In genomic region chr7:151231964-151232271, GRCh38 we compare ENCODE assay signal across 8 cellular contexts. TPM values are rescaled to one million over a fixed set of nuclear protein-coding genes. Genes with fewer than 3 reads are reported as not detected.
A peak's percentile ranks its signal among the peaks of the same experiment; 100 is the strongest.
DNase-seq lines count a peak whose midpoint lies in the region; ATAC-seq lines count a peak whose summit lies in the region.

No MANE protein-coding gene starts in this region.

- H3K36me3 Mint-ChIP-seq in activated CD8-positive, alpha-beta memory T cell treated with anti-CD3 and anti-CD28 coated beads, Interleukin-2, amount 10 ng/mL, durations not matched to agents 7 days and 5 days: peaks cover 11% of the 10 kb centered on the region
- peaks cover 22% of the 10 kb centered on the region for H3K36me3 Mint-ChIP-seq in activated naive CD8-positive, alpha-beta T cell treated with anti-CD3 and anti-CD28 coated beads, Interleukin-2, amount 50 U/mL, for 24 hours (ENCODE audit: low read depth)

- no peaks in the 10 kb centered on the region for H3K9me3 ChIP-seq in thymus (ENCODE audit: control insufficient read depth)

- H3K4me3 ChIP-seq in thymus (ENCODE audit: low read length): peak overlapping the region; percentile 80

- peaks cover 14% of the 10 kb centered on the region for H3K36me3 ChIP-seq in thymus (ENCODE audit: control insufficient read depth, insufficient read depth)

- no peak for ATAC-seq in activated CD8-positive, alpha-beta memory T cell treated with anti-CD3 and anti-CD28 coated beads, Interleukin-2, amount 10 ng/mL, durations not matched to agents 7 days and 5 days
- ATAC-seq in activated naive CD8-positive, alpha-beta T cell treated with anti-CD3 and anti-CD28 coated beads, Interleukin-2, amount 50 U/mL, for 24 hours: no peak
- peak; percentile 4 for ATAC-seq in left lobe of liver
- no peak for ATAC-seq in GM18873 (IDR thresholded peaks at IDR 0.05; ENCODE audit: low FRiP score, unreplicated experiment)

- H3K27ac ChIP-seq in thymus (ENCODE audit: low read depth): peak overlapping the region; percentile 48

- H3K4me1 ChIP-seq in thymus (ENCODE audit: control insufficient read depth, insufficient read depth, low read length): peaks cover 17% of the 10 kb centered on the region

- no peaks in the 10 kb centered on the region for H3K9me3 Mint-ChIP-seq in activated CD8-positive, alpha-beta memory T cell treated with anti-CD3 and anti-CD28 coated beads, Interleukin-2, amount 10 ng/mL, durations not matched to agents 7 days and 5 days (ENCODE audit: low read depth)
- H3K9me3 Mint-ChIP-seq in activated naive CD8-positive, alpha-beta T cell treated with anti-CD3 and anti-CD28 coated beads, Interleukin-2, amount 50 U/mL, for 24 hours: no peaks in the 10 kb centered on the region

- no peaks in the 10 kb centered on the region for H3K27me3 ChIP-seq in thymus (ENCODE audit: control insufficient read depth, insufficient read depth)

- H3K27ac Mint-ChIP-seq in activated CD8-positive, alpha-beta memory T cell treated with anti-CD3 and anti-CD28 coated beads, Interleukin-2, amount 10 ng/mL, durations not matched to agents 7 days and 5 days: peak overlapping the region; percentile 100
- H3K27ac Mint-ChIP-seq in activated naive CD8-positive, alpha-beta T cell treated with anti-CD3 and anti-CD28 coated beads, Interleukin-2, amount 50 U/mL, for 24 hours: peak overlapping the region; percentile 91

- DNase-seq in activated CD8-positive, alpha-beta memory T cell treated with anti-CD3 and anti-CD28 coated beads, Interleukin-2, amount 10 ng/mL, durations not matched to agents 7 days and 5 days: no peak
- DNase-seq in activated CD8-positive, alpha-beta memory T cell treated with anti-CD3 and anti-CD28 coated beads, Interleukin-2, amount 50 U/mL, for 4 hours: no peak
- no peak for DNase-seq in activated naive CD8-positive, alpha-beta T cell treated with anti-CD3 and anti-CD28 coated beads, Interleukin-2, amount 50 U/mL, for 24 hours
- no peak for DNase-seq in left lobe of liver (ENCODE audit: low spot score)
- no peak for DNase-seq in COLO668 (lab: John Stamatoyannopoulos, UW; ENCODE audit: unreplicated experiment)
- DNase-seq in mucosa of gallbladder (ENCODE audit: low spot score): no peak

- peak overlapping the region; percentile 100 for H3K4me3 Mint-ChIP-seq in activated CD8-positive, alpha-beta memory T cell treated with anti-CD3 and anti-CD28 coated beads, Interleukin-2, amount 10 ng/mL, durations not matched to agents 7 days and 5 days
- H3K4me3 Mint-ChIP-seq in activated naive CD8-positive, alpha-beta T cell treated with anti-CD3 and anti-CD28 coated beads, Interleukin-2, amount 50 U/mL, for 24 hours: peak overlapping the region; percentile 100

- H3K4me1 Mint-ChIP-seq in activated CD8-positive, alpha-beta memory T cell treated with anti-CD3 and anti-CD28 coated beads, Interleukin-2, amount 10 ng/mL, durations not matched to agents 7 days and 5 days: peaks cover 33% of the 10 kb centered on the region
- H3K4me1 Mint-ChIP-seq in activated naive CD8-positive, alpha-beta T cell treated with anti-CD3 and anti-CD28 coated beads, Interleukin-2, amount 50 U/mL, for 24 hours: peaks cover 43% of the 10 kb centered on the region

- CTCF ChIA-PET in activated CD8-positive, alpha-beta memory T cell treated with anti-CD3 and anti-CD28 coated beads, Interleukin-2, amount 10 ng/mL, durations not matched to agents 7 days and 5 days (lab: Charles Lee): interaction anchor here (0.8 to 4.7 kb wide), 5 partner anchors 12 to 269 kb away, joined by 3 to 47 read pairs (median 3); partner anchors contain the start of gene ABCB8

- no peaks in the 10 kb centered on the region for H3K27me3 Mint-ChIP-seq in activated CD8-positive, alpha-beta memory T cell treated with anti-CD3 and anti-CD28 coated beads, Interleukin-2, amount 10 ng/mL, durations not matched to agents 7 days and 5 days
- no peaks in the 10 kb centered on the region for H3K27me3 Mint-ChIP-seq in activated naive CD8-positive, alpha-beta T cell treated with anti-CD3 and anti-CD28 coated beads, Interleukin-2, amount 50 U/mL, for 24 hours

- WGBS in thymus: 22% methylated on average over 10 of the region's 10 CpGs

RNA-seq across cellular contexts. Expression of gene CHPF2, which starts 0.4 kb away (rescaled TPM):
- 10 to 100 TPM; 46.1 to 46.8 TPM for total RNA-seq in activated CD8-positive, alpha-beta memory T cell treated with anti-CD3 and anti-CD28 coated beads, Interleukin-2, amount 10 ng/mL, durations not matched to agents 7 days and 5 days
- 16.1 TPM for total RNA-seq in left lobe of liver
- polyA plus RNA-seq in thymus: 35.2 TPM
- total RNA-seq in mucosa of gallbladder: 52.3 TPM

RNA-seq across cellular contexts. Expression of gene ABCF2, which starts 4.9 kb away (rescaled TPM):
- 10 to 100 TPM; 37.8 to 47.3 TPM for total RNA-seq in activated CD8-positive, alpha-beta memory T cell treated with anti-CD3 and anti-CD28 coated beads, Interleukin-2, amount 10 ng/mL, durations not matched to agents 7 days and 5 days
- 7.8 TPM for total RNA-seq in left lobe of liver
- 18.9 TPM for polyA plus RNA-seq in thymus
- 25.3 TPM for total RNA-seq in mucosa of gallbladder

RNA-seq across cellular contexts. Expression of gene SMARCD3, which starts 16.6 kb away (rescaled TPM):
- 1 to 10 TPM; 1.0 to 2.5 TPM for total RNA-seq in activated CD8-positive, alpha-beta memory T cell treated with anti-CD3 and anti-CD28 coated beads, Interleukin-2, amount 10 ng/mL, durations not matched to agents 7 days and 5 days
- total RNA-seq in left lobe of liver (2.2 TPM), mucosa of gallbladder (56.3 TPM)
- 9.6 TPM for polyA plus RNA-seq in thymus

RNA-seq across cellular contexts. Expression of gene H2BK1, which starts 21.6 kb away (rescaled TPM):
- total RNA-seq in activated CD8-positive, alpha-beta memory T cell treated with anti-CD3 and anti-CD28 coated beads, Interleukin-2, amount 10 ng/mL, durations not matched to agents 7 days and 5 days: not detected
- total RNA-seq in left lobe of liver (not detected), mucosa of gallbladder (not detected)
- polyA plus RNA-seq in thymus: 0.25 TPM

RNA-seq across cellular contexts. Expression of gene ASB10, which starts 44.9 kb away (rescaled TPM):
- not detected for total RNA-seq in activated CD8-positive, alpha-beta memory T cell treated with anti-CD3 and anti-CD28 coated beads, Interleukin-2, amount 10 ng/mL, durations not matched to agents 7 days and 5 days
- total RNA-seq in left lobe of liver (not detected), mucosa of gallbladder (not detected)
- 0.05 TPM for polyA plus RNA-seq in thymus

Comparison
In these comparisons a context has a peak if more than half of its experiments do, and no peak if none do; other contexts are left out.
1. RNA of gene SMARCD3, which starts 16.6 kb away (total RNA-seq): 56.3 TPM in mucosa of gallbladder (single experiment); 1.0 to 2.5 TPM in activated CD8-positive, alpha-beta memory T cell treated with anti-CD3 and anti-CD28 coated beads, Interleukin-2, amount 10 ng/mL, durations not matched to agents 7 days and 5 days and 2.2 TPM in left lobe of liver (single experiment); every median in the first group is over 10 times any median in the second.